ENCODE assay signal across 8 cellular contexts in the genomic region with DNA sequence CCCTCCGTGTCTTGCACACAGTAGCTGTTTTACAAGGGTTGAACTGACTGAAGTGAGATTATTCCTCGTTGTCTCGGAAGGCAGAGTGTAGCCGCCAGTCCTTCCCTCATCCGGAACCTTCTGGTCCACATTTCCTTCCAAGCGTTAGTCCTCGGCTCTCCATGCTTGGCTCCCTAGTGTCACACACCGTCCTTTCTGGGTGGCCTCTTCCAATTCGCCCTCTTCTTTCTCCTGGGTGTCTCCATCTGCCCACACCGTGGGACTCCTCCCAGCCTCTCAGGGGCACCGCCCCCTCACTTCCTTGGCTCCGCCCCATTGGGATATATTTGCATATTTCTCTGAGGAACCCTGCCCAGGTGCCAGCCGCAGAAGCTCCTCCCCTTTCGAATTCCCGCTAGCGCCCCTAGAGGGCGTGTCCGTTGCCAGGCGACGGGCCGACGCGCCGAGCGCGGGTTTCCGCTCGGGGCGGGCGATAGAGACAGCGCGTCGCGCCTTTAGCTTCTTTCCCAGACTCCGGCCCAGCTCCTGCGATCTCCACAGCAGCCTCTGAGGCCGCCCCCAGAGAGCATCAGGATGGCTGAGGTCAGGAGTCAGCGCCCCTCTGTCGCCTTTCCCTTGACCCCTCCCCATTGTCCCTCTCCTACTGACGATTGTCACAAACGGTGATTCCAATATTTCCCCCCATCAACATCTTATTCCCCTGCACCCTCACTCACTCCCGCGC. TPM values are rescaled to one million over a fixed set of nuclear protein-coding genes. Genes with fewer than 3 reads are reported as not detected.
DNase-seq lines count a peak whose midpoint lies in the region; ATAC-seq and TF ChIP-seq lines count a peak whose summit lies in the region.

A gene with protein sequence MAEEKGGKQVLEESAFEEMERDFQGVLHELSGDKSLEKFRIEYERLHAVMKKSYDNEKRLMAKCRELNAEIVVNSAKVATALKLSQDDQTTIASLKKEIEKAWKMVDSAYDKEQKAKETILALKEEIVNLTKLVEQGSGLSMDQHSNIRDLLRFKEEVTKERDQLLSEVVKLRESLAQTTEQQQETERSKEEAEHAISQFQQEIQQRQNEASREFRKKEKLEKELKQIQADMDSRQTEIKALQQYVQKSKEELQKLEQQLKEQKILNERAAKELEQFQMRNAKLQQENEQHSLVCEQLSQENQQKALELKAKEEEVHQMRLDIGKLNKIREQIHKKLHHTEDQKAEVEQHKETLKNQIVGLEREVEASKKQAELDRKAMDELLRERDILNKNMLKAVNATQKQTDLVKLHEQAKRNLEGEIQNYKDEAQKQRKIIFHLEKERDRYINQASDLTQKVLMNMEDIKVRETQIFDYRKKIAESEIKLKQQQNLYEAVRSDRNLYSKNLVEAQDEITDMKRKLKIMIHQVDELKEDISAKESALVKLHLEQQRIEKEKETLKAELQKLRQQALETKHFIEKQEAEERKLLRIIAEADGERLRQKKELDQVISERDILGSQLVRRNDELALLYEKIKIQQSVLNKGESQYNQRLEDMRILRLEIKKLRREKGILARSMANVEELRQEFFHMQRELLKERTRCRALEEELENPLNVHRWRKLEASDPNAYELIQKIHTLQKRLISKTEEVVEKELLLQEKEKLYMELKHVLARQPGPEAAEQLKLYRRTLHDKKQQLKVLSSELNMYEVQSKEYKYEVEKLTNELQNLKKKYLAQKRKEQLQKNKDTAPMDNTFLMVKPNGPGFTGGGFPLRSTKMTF (plus strand): TSS at position 509 of the 724 bp plus-strand sequence. CDS start 65 bp downstream, at position 574.

- no peak within 1 kb of the TSS for H3K4me3 Mint-ChIP-seq in activated CD4-positive, alpha-beta T cell treated with anti-CD3 and anti-CD28 coated beads, Interleukin-2, amount 10 ng/mL, durations not matched to agents 24 days and 14 days

- ATAC-seq in GM19324 (IDR thresholded peaks at IDR 0.05; ENCODE audit: low FRiP score, unreplicated experiment) (peak; percentile 66), HG03432 (IDR thresholded peaks at IDR 0.05; ENCODE audit: unreplicated experiment) (peak; percentile 70)

- intact Hi-C loops in activated CD4-positive, alpha-beta T cell treated with anti-CD3 and anti-CD28 coated beads, Interleukin-2, amount 10 ng/mL, durations not matched to agents 24 days and 14 days (cut with micrococcal nuclease): loop anchor here (1.0 to 5.0 kb wide), 4 partner anchors 15 to 436 kb away; a partner anchor contains a TSS
- intact Hi-C loops in lower leg skin (cut with DNase I; ENCODE audit: low total_unique reads): no loop called here

- no peaks in the 10 kb centered on the region for H3K27me3 Mint-ChIP-seq in activated CD4-positive, alpha-beta T cell treated with anti-CD3 and anti-CD28 coated beads, Interleukin-2, amount 10 ng/mL, durations not matched to agents 24 days and 14 days

- no peak for TF ChIP-seq CTCF in lower leg skin (IDR thresholded peaks at IDR 0.05)

- H3K9me3 Mint-ChIP-seq in activated CD4-positive, alpha-beta T cell treated with anti-CD3 and anti-CD28 coated beads, Interleukin-2, amount 10 ng/mL, durations not matched to agents 24 days and 14 days: no peaks in the 10 kb centered on the region

- H3K4me1 Mint-ChIP-seq in activated CD4-positive, alpha-beta T cell treated with anti-CD3 and anti-CD28 coated beads, Interleukin-2, amount 10 ng/mL, durations not matched to agents 24 days and 14 days: peaks cover 13% of the 10 kb centered on the region

- H3K4me3 ChIP-seq in lower leg skin (ENCODE audit: low read depth, poor library complexity, severe bottlenecking): no peak within 1 kb of the TSS

- H3K27ac Mint-ChIP-seq in activated CD4-positive, alpha-beta T cell treated with anti-CD3 and anti-CD28 coated beads, Interleukin-2, amount 10 ng/mL, durations not matched to agents 24 days and 14 days: no peak within 1 kb of the TSS

- TF ChIP-seq POLR2A in lower leg skin (IDR thresholded peaks at IDR 0.05): no peak

- WGBS in lower leg skin, 2 donors: 1 to 2% methylated on average over 43 of the region's 43 CpGs

- DNase-seq in Ammon's horn (ENCODE audit: low spot score) (peak; percentile 86), NCI-H446 treated with DMSO at 0.1 percent for 48 hours (lab: John Stamatoyannopoulos, UW) (peak; percentile 59), dermis blood vessel endothelial cell (peak; percentile 88), lower leg skin (ENCODE audit: low spot score in 2 of 2) (peak; percentile 92 to 98)
- peak; percentile 98 for DNase-seq in activated CD4-positive, alpha-beta T cell treated with anti-CD3 and anti-CD28 coated beads, Interleukin-2, amount 10 ng/mL, durations not matched to agents 24 days and 14 days
- DNase-seq in stimulated activated CD4-positive, alpha-beta T cell treated with anti-CD3 and anti-CD28 coated beads, TNF-alpha, amount 100 ng/mL, for 1 hour (ENCODE audit: low read depth in 3 of 3, low spot score in 1 of 3): peak; percentile 75 to 84 (median 83)

- no peaks in the 10 kb centered on the region for H3K36me3 Mint-ChIP-seq in activated CD4-positive, alpha-beta T cell treated with anti-CD3 and anti-CD28 coated beads, Interleukin-2, amount 10 ng/mL, durations not matched to agents 24 days and 14 days (ENCODE audit: low read depth)

RNA-seq across cellular contexts. Expression of the gene that starts here (rescaled TPM):
- 0.16 and 0.19 TPM in 2 replicates for total RNA-seq in activated CD4-positive, alpha-beta T cell treated with anti-CD3 and anti-CD28 coated beads, Interleukin-2, amount 10 ng/mL, durations not matched to agents 24 days and 14 days
- total RNA-seq in dermis blood vessel endothelial cell (0.85 and 1.2 TPM in 2 replicates), lower leg skin (under 1 TPM in 3 of 4 donors, not detected in 1; 0.42 to 0.55 (median 0.44) TPM)

Comparison
In these comparisons a context has a peak if more than half of its experiments do, and no peak if none do; other contexts are left out.
1. Peak in DNase-seq in activated CD4-positive, alpha-beta T cell treated with anti-CD3 and anti-CD28 coated beads, Interleukin-2, amount 10 ng/mL, durations not matched to agents 24 days and 14 days; RNA of the gene not detected or under 1 TPM.
2. Peak in DNase-seq in lower leg skin; RNA of the gene not detected or under 1 TPM.